ENCODE assay signal across 20 cellular contexts in the genomic region with DNA sequence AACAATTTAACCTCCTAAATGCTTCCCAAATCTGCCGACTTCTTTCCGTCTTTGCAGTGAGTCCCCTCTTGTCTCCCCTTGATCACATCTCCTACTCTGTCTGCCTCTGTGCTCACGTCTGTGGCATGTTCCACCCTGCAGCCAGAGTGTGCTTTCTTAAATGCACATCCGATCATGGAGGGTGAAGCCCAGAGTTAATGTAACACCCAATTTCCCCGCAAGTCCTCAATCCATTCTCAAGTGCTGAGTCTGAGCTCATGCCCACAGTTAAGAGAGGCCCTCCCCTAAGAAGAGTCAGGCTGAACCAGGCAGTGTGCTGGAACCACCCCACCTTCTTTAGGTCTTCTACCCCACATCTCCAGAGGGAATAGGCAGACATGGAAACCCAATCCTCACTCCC.
A peak's percentile ranks its signal among the peaks of the same experiment; 100 is the strongest.
DNase-seq lines count a peak whose midpoint lies in the region; ATAC-seq and TF ChIP-seq lines count a peak whose summit lies in the region.
"Had no signal": no experiment of that assay in that cellular context is flagged by ENCODE, and none has a peak within 500 bp of the region (broad histone marks: within the 10 kb centered on the region; RNA-seq: fewer than 3 reads in every experiment).

No MANE protein-coding gene starts in this region.

- no peaks in the 10 kb centered on the region for H3K27me3 ChIP-seq in breast epithelium
- H3K27me3 ChIP-seq in esophagus squamous epithelium: no peaks in the 10 kb centered on the region
- no peaks in the 10 kb centered on the region for H3K27me3 ChIP-seq in vagina
- H3K27me3 ChIP-seq in osteoblast (ENCODE audit: insufficient read depth, low read length): no peaks in the 10 kb centered on the region
- H3K27me3 ChIP-seq: cardiac muscle cell, stomach had no signal

- H3K4me3 ChIP-seq in breast epithelium (no peak overlapping the region), esophagus squamous epithelium (no peak overlapping the region), vagina (no peak overlapping the region), osteoblast (ENCODE audit: insufficient read depth, low read length) (no peak overlapping the region)
- H3K4me3 ChIP-seq: cardiac muscle cell, K562, stomach had no signal

- no peak overlapping the region for H3K4me2 ChIP-seq in osteoblast (ENCODE audit: insufficient read depth, low read length)

- H2AFZ ChIP-seq in osteoblast (ENCODE audit: low read length): no peak overlapping the region

- no peak for DNase-seq in breast epithelium (ENCODE audit: low spot score in 2 of 2)
- DNase-seq in esophagus squamous epithelium (lab: John Stamatoyannopoulos, UW): no peak
- DNase-seq in lung microvascular endothelial cell (ENCODE audit: low read depth in 2 of 2): peak; percentile 4 to 5
- DNase-seq in vagina (ENCODE audit: extremely low spot score in 2 of 2): no peak
- DNase-seq in osteoblast (ENCODE audit: insufficient read length, low spot score, missing footprints): no peak
- DNase-seq: activated CD4-positive, alpha-beta T cell treated with anti-CD3 and anti-CD28 coated beads, Interleukin-2, amount 50 U/mL, for 4 hours; activated naive CD4-positive, alpha-beta T cell treated with anti-CD3 and anti-CD28 coated beads for 36 hours; amniotic stem cell; DMS79; endodermal cell; GDM1; MM.1S; NCI-H2029 treated with DMSO at 0.1 percent for 48 hours; NCI-H2227 treated with DMSO at 0.1 percent for 48 hours; stomach; trophoblast cell had no signal

- intact Hi-C loops in breast epithelium (cut with DNase I; ENCODE audit: low total_unique reads) (no loop called here), esophagus squamous epithelium (cut with DNase I) (no loop called here), vagina (cut with DNase I) (no loop called here)

- TF ChIP-seq POLR2A in breast epithelium (IDR thresholded peaks at IDR 0.05) (no peak), esophagus squamous epithelium (IDR thresholded peaks at IDR 0.05) (no peak), vagina (IDR thresholded peaks at IDR 0.05) (no peak)

- no peaks in the 10 kb centered on the region for H3K36me3 ChIP-seq in breast epithelium
- peaks cover 0 to 9% (median 0%) of the 10 kb centered on the region in 3 donors for H3K36me3 ChIP-seq in esophagus squamous epithelium
- H3K36me3 ChIP-seq in vagina: no peaks in the 10 kb centered on the region
- H3K36me3 ChIP-seq in osteoblast (ENCODE audit: insufficient read depth, low read length): no peaks in the 10 kb centered on the region
- H3K36me3 ChIP-seq: cardiac muscle cell had no signal

- H3K9me3 ChIP-seq in breast epithelium: no peaks in the 10 kb centered on the region
- H3K9me3 ChIP-seq in esophagus squamous epithelium: no peaks in the 10 kb centered on the region
- H3K9me3 ChIP-seq in vagina: no peaks in the 10 kb centered on the region
- no peaks in the 10 kb centered on the region for H3K9me3 ChIP-seq in osteoblast (ENCODE audit: low read depth, low read length)
- H3K9me3 ChIP-seq: stomach had no signal

- ATAC-seq in GM21717 (IDR thresholded peaks at IDR 0.05; ENCODE audit: unreplicated experiment): no peak
- no peak for ATAC-seq in GM21576 (IDR thresholded peaks at IDR 0.05; ENCODE audit: unreplicated experiment)
- ATAC-seq: K562 had no signal

- H3K79me2 ChIP-seq in osteoblast (ENCODE audit: insufficient read depth, low read length): no peaks in the 10 kb centered on the region

- TF ChIP-seq CTCF in breast epithelium (IDR thresholded peaks at IDR 0.05) (no peak), esophagus squamous epithelium (IDR thresholded peaks at IDR 0.05) (no peak), vagina (IDR thresholded peaks at IDR 0.05) (no peak), osteoblast (IDR thresholded peaks at IDR 0.05; ENCODE audit: extremely low read depth, low read depth, low read length) (no peak)

- 48 to 61% methylated on average over 5 of the region's 5 CpGs for WGBS in esophagus squamous epithelium, 2 donors

- H3K4me1 ChIP-seq in breast epithelium (no peaks in the 10 kb centered on the region), esophagus squamous epithelium (peaks cover 0 to 19% (median 0%) of the 10 kb centered on the region in 3 donors), vagina (peaks cover 10% of the 10 kb centered on the region), osteoblast (ENCODE audit: insufficient read depth, low read length) (no peaks in the 10 kb centered on the region)
- H3K4me1 ChIP-seq: stomach had no signal

- no peaks in the 10 kb centered on the region for H4K20me1 ChIP-seq in osteoblast (ENCODE audit: insufficient read depth, low read length)

- H3K27ac ChIP-seq in breast epithelium (peak overlapping the region; percentile 51 to 81), esophagus squamous epithelium (peak overlapping the region; percentile 12 to 66 (median 46)), vagina (peak overlapping the region; percentile 46), osteoblast (ENCODE audit: low read depth, low read length) (no peak overlapping the region)
- H3K27ac ChIP-seq: cardiac muscle cell had no signal

Comparison
In these comparisons a context has a peak if more than half of its experiments do, and no peak if none do; other contexts are left out.
1. DNase-seq: peak in lung microvascular endothelial cell (2 of 2); none in breast epithelium (0 of 2), esophagus squamous epithelium (single experiment), vagina (0 of 2) and osteoblast (single experiment).